16 cellular contexts compared by ENCODE assay signal in genomic region chr1:203374023-203374422, GRCh38. TPM values are rescaled to one million over a fixed set of nuclear protein-coding genes. Genes with fewer than 3 reads are reported as not detected.
"Had no signal": no experiment of that assay in that cellular context is flagged by ENCODE, and none has a peak within 500 bp of the region (broad histone marks: within the 10 kb centered on the region; RNA-seq: fewer than 3 reads in every experiment).

No MANE protein-coding gene starts in this region.

- H3K4me3 ChIP-seq: esophagus squamous epithelium, left lung, SJSA1 had no signal

- H3K4me1 Mint-ChIP-seq: activated CD8-positive, alpha-beta memory T cell treated with anti-CD3 and anti-CD28 coated beads, Interleukin-2, amount 10 ng/mL, durations not matched to agents 7 days and 5 days; activated naive CD8-positive, alpha-beta T cell treated with anti-CD3 and anti-CD28 coated beads, Interleukin-2, amount 50 U/mL, for 24 hours had no signal

- H3K27ac ChIP-seq: left lung, SJSA1 had no signal

- H3K27me3 ChIP-seq: esophagus squamous epithelium, left lung, SJSA1 had no signal

- DNase-seq: activated CD4-positive, alpha-beta T cell treated with anti-CD3 and anti-CD28 coated beads for 1 hour; activated CD4-positive, alpha-beta T cell treated with anti-CD3 and anti-CD28 coated beads, Interleukin-2, amount 50 U/mL, for 48 hours; activated CD8-positive, alpha-beta memory T cell treated with anti-CD3 and anti-CD28 coated beads, Interleukin-2, amount 10 ng/mL, durations not matched to agents 7 days and 5 days; activated gamma-delta T cell treated with Interleukin-2 at 50 U/mL for 16 hours; activated naive CD8-positive, alpha-beta T cell treated with anti-CD3 and anti-CD28 coated beads, Interleukin-2, amount 50 U/mL, for 24 hours; activated T-cell treated with anti-CD3 and anti-CD28 coated beads, Interleukin-2, amount 50 U/mL, for 48 hours; cerebellar nuclear complex; esophagus squamous epithelium; foreskin fibroblast; head of caudate nucleus; left lung; mesendoderm; T-helper 9 cell had no signal

- H3K9me3 ChIP-seq: esophagus squamous epithelium, left lung, SJSA1 had no signal

- H3K27ac Mint-ChIP-seq: activated CD8-positive, alpha-beta memory T cell treated with anti-CD3 and anti-CD28 coated beads, Interleukin-2, amount 10 ng/mL, durations not matched to agents 7 days and 5 days; activated naive CD8-positive, alpha-beta T cell treated with anti-CD3 and anti-CD28 coated beads, Interleukin-2, amount 50 U/mL, for 24 hours; type B pancreatic cell had no signal

- ATAC-seq: activated CD8-positive, alpha-beta memory T cell treated with anti-CD3 and anti-CD28 coated beads, Interleukin-2, amount 10 ng/mL, durations not matched to agents 7 days and 5 days; activated naive CD8-positive, alpha-beta T cell treated with anti-CD3 and anti-CD28 coated beads, Interleukin-2, amount 50 U/mL, for 24 hours; left lung had no signal

- H3K9me3 Mint-ChIP-seq: activated naive CD8-positive, alpha-beta T cell treated with anti-CD3 and anti-CD28 coated beads, Interleukin-2, amount 50 U/mL, for 24 hours; type B pancreatic cell had no signal

- H3K36me3 Mint-ChIP-seq: activated CD8-positive, alpha-beta memory T cell treated with anti-CD3 and anti-CD28 coated beads, Interleukin-2, amount 10 ng/mL, durations not matched to agents 7 days and 5 days; type B pancreatic cell had no signal

- H3K4me3 Mint-ChIP-seq: activated CD8-positive, alpha-beta memory T cell treated with anti-CD3 and anti-CD28 coated beads, Interleukin-2, amount 10 ng/mL, durations not matched to agents 7 days and 5 days; activated naive CD8-positive, alpha-beta T cell treated with anti-CD3 and anti-CD28 coated beads, Interleukin-2, amount 50 U/mL, for 24 hours; type B pancreatic cell had no signal

- H3K36me3 ChIP-seq: esophagus squamous epithelium, left lung, SJSA1 had no signal

RNA-seq across cellular contexts. Expression of gene FMOD, which starts 23.1 kb away (rescaled TPM):
- total RNA-seq: RPMI7951 had no signal
